Comparison of ENCODE assay signal across 9 cellular contexts in genomic region chr14:68633131-68633991, GRCh38.
DNase-seq lines count a peak whose midpoint lies in the region; ATAC-seq and TF ChIP-seq lines count a peak whose summit lies in the region.
"Had no signal": no experiment of that assay in that cellular context is flagged by ENCODE, and none has a peak within 500 bp of the region (broad histone marks: within the 10 kb centered on the region; RNA-seq: fewer than 3 reads in every experiment).

No MANE protein-coding gene starts in this region.

- TF ChIP-seq CTCF in AG10803 (conservative IDR thresholded peaks at IDR 0.05; ENCODE audit: low read length): no peak

- peak; percentile 61 for DNase-seq in AG10803 (ENCODE audit: low read depth)
- peak; percentile 50 to 55 for DNase-seq in SJSA1 (ENCODE audit: low read depth in 1 of 2, low spot score in 2 of 2)
- DNase-seq in foreskin melanocyte: peak; percentile 90
- peak in 52 of 56 donors; percentile 46 to 90 (median 77) for DNase-seq in nucleus accumbens (lab: John Stamatoyannopoulos, UW)
- DNase-seq in retina: no peak
- DNase-seq in activated T-helper 2 cell treated with anti-CD3 and anti-CD28 coated beads, Interferon-gamma antibody, Interleukin-2, Interleukin-4, amounts not matched to agents 10 μg/mL and 5 μg/mL and 100 μg/mL, durations not matched to agents 14 hours and 24 hours and 36 hours (ENCODE audit: low spot score): no peak
- DNase-seq: AML-193 had no signal

- ATAC-seq in HG02970 (IDR thresholded peaks at IDR 0.05; ENCODE audit: low FRiP score, unreplicated experiment): no peak
- no peak for ATAC-seq in HG03565 (IDR thresholded peaks at IDR 0.05; ENCODE audit: unreplicated experiment)

- H3K27me3 Mint-ChIP-seq in activated T-helper 2 cell treated with anti-CD3 and anti-CD28 coated beads, Interferon-gamma antibody, Interleukin-2, Interleukin-4, amounts not matched to agents 10 μg/mL and 5 μg/mL and 100 μg/mL, durations not matched to agents 14 hours and 24 hours and 36 hours (ENCODE audit: low read depth): no peaks in the 10 kb centered on the region

- no peak overlapping the region for H3K27ac Mint-ChIP-seq in activated T-helper 2 cell treated with anti-CD3 and anti-CD28 coated beads, Interferon-gamma antibody, Interleukin-2, Interleukin-4, amounts not matched to agents 10 μg/mL and 5 μg/mL and 100 μg/mL, durations not matched to agents 14 hours and 24 hours and 36 hours

- H3K4me3 Mint-ChIP-seq in activated T-helper 2 cell treated with anti-CD3 and anti-CD28 coated beads, Interferon-gamma antibody, Interleukin-2, Interleukin-4, amounts not matched to agents 10 μg/mL and 5 μg/mL and 100 μg/mL, durations not matched to agents 14 hours and 24 hours and 36 hours (ENCODE audit: low read depth): no peak overlapping the region

- H3K36me3 ChIP-seq in SJSA1: no peaks in the 10 kb centered on the region

- H3K4me3 ChIP-seq in AG10803 (ENCODE audit: low read length): no peak overlapping the region
- H3K4me3 ChIP-seq in SJSA1: no peak overlapping the region

- H3K4me1 Mint-ChIP-seq in activated T-helper 2 cell treated with anti-CD3 and anti-CD28 coated beads, Interferon-gamma antibody, Interleukin-2, Interleukin-4, amounts not matched to agents 10 μg/mL and 5 μg/mL and 100 μg/mL, durations not matched to agents 14 hours and 24 hours and 36 hours (ENCODE audit: low read depth): peaks cover 8% of the 10 kb centered on the region

- no peaks in the 10 kb centered on the region for H3K9me3 ChIP-seq in SJSA1 (replicated peaks)

- no peaks in the 10 kb centered on the region for H3K36me3 Mint-ChIP-seq in activated T-helper 2 cell treated with anti-CD3 and anti-CD28 coated beads, Interferon-gamma antibody, Interleukin-2, Interleukin-4, amounts not matched to agents 10 μg/mL and 5 μg/mL and 100 μg/mL, durations not matched to agents 14 hours and 24 hours and 36 hours (ENCODE audit: low read depth)

- H3K9me3 Mint-ChIP-seq in activated T-helper 2 cell treated with anti-CD3 and anti-CD28 coated beads, Interferon-gamma antibody, Interleukin-2, Interleukin-4, amounts not matched to agents 10 μg/mL and 5 μg/mL and 100 μg/mL, durations not matched to agents 14 hours and 24 hours and 36 hours: no peaks in the 10 kb centered on the region

- intact Hi-C loops in activated T-helper 2 cell treated with anti-CD3 and anti-CD28 coated beads, Interferon-gamma antibody, Interleukin-2, Interleukin-4, amounts not matched to agents 10 μg/mL and 5 μg/mL and 100 μg/mL, durations not matched to agents 14 hours and 24 hours and 36 hours (cut with micrococcal nuclease): no loop called here

- peak overlapping the region; percentile 16; the same call in 1 of the 2 replicates for H3K27ac ChIP-seq in SJSA1

- peaks cover 26% of the 10 kb centered on the region for H3K4me1 ChIP-seq in SJSA1 (replicated peaks)

- no peaks in the 10 kb centered on the region for H3K27me3 ChIP-seq in SJSA1 (replicated peaks)

Comparison
In these comparisons a context has a peak if more than half of its experiments do, and no peak if none do; other contexts are left out.
1. DNase-seq: peak in AG10803 (single experiment), SJSA1 (2 of 2), foreskin melanocyte (single experiment) and nucleus accumbens (52 of 56); none in retina (single experiment) and activated T-helper 2 cell treated with anti-CD3 and anti-CD28 coated beads, Interferon-gamma antibody, Interleukin-2, Interleukin-4, amounts not matched to agents 10 μg/mL and 5 μg/mL and 100 μg/mL, durations not matched to agents 14 hours and 24 hours and 36 hours (single experiment).